ENCODE assay signal across 1 cellular context in the genomic region with DNA sequence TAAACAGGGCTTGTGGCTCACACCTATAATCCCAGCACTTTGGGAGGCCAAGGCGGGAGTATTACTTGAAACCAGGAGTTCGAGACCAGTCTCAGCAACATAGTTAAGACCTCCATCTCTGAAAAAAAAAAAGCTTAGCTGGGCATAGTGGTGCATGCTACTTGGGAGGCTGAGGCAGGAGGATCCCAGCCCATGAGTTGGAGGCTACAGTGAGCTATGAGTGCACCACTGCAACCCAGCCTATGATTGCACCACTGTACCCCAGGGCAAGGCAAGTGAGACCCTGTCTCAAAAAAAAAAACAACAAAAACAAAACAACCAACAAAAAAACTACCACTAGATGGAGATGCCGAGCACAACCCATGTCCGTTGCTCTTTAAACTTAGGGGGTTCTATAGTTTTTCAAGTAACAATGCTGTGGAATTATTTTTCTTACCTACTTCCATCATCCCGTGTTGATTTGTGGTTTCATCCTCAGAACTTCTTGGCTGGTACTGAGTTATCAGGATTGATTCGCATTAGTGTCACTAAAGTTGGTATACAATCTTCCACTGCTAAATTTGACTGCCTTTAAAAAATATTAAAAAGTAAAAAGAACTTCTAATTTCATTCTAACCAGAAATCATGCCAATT.
TF ChIP-seq lines count a peak whose summit lies in the region.

No MANE protein-coding gene starts in this region.

TF ChIP-seq in K562, 482 proteins besides CTCF, POLR2A, EP300 and RAD21 (continued from another document and continues in another):
- TF ChIP-seq, protein P1, sequence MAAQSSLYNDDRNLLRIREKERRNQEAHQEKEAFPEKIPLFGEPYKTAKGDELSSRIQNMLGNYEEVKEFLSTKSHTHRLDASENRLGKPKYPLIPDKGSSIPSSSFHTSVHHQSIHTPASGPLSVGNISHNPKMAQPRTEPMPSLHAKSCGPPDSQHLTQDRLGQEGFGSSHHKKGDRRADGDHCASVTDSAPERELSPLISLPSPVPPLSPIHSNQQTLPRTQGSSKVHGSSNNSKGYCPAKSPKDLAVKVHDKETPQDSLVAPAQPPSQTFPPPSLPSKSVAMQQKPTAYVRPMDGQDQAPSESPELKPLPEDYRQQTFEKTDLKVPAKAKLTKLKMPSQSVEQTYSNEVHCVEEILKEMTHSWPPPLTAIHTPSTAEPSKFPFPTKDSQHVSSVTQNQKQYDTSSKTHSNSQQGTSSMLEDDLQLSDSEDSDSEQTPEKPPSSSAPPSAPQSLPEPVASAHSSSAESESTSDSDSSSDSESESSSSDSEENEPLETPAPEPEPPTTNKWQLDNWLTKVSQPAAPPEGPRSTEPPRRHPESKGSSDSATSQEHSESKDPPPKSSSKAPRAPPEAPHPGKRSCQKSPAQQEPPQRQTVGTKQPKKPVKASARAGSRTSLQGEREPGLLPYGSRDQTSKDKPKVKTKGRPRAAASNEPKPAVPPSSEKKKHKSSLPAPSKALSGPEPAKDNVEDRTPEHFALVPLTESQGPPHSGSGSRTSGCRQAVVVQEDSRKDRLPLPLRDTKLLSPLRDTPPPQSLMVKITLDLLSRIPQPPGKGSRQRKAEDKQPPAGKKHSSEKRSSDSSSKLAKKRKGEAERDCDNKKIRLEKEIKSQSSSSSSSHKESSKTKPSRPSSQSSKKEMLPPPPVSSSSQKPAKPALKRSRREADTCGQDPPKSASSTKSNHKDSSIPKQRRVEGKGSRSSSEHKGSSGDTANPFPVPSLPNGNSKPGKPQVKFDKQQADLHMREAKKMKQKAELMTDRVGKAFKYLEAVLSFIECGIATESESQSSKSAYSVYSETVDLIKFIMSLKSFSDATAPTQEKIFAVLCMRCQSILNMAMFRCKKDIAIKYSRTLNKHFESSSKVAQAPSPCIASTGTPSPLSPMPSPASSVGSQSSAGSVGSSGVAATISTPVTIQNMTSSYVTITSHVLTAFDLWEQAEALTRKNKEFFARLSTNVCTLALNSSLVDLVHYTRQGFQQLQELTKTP (IDR thresholded peaks at IDR 0.05; ENCODE audit: low read depth in 1 of 2, partially characterized antibody in 2 of 2), result peak in 1 of 2 experiments; percentile 73
- TF ChIP-seq MTA1 (IDR thresholded peaks at IDR 0.05; ENCODE audit: borderline replicate concordance) (peak; percentile 68; the same call in 1 of the 2 replicates), GABPB1 (CRISPR knock-in tag; IDR thresholded peaks at IDR 0.05) (0 out of 2 replicates have a peak, but pooled peaks have one; percentile 26), ARNT (IDR thresholded peaks at IDR 0.05) (peak in 1 of 2 experiments; percentile 86; a peak in 2 of 4 replicates), NRF1 (conservative IDR thresholded peaks at IDR 0.05 in 1 of 2, IDR thresholded peaks at IDR 0.05 in 1 of 2) (no peak), HDGF (IDR thresholded peaks at IDR 0.05) (peak; percentile 43; the same call in 1 of the 2 replicates), CXXC5 (CRISPR knock-in tag; IDR thresholded peaks at IDR 0.05) (0 out of 2 replicates have a peak, but pooled peaks have one; percentile 6), RFX5 (IDR thresholded peaks at IDR 0.05; ENCODE audit: low read depth, low read length) (no peak), ZNF184 (CRISPR knock-in tag; IDR thresholded peaks at IDR 0.05) (no peak), ZBTB7A (IDR thresholded peaks at IDR 0.05; ENCODE audit: borderline replicate concordance, control insufficient read depth, low read depth, low read length) (peak; percentile 43; the same call in 1 of the 2 replicates), TEAD4 (IDR thresholded peaks at IDR 0.05; ENCODE audit: low read length) (peak; percentile 18; the same call in 1 of the 2 replicates), TEAD4 (CRISPR knock-in tag; IDR thresholded peaks at IDR 0.05; ENCODE audit: borderline replicate concordance) (no peak), SMC3 (conservative IDR thresholded peaks at IDR 0.05; ENCODE audit: insufficient read depth, low read depth, low read length) (peak; percentile 53; the same call in 1 of the 2 replicates), RBM14 (IDR thresholded peaks at IDR 0.05; ENCODE audit: borderline replicate concordance, insufficient read depth, low read depth, low read length) (no peak), EZH2 (IDR thresholded peaks at IDR 0.05; ENCODE audit: borderline replicate concordance, low read depth, low read length) (no peak)
- TF ChIP-seq, protein P2, sequence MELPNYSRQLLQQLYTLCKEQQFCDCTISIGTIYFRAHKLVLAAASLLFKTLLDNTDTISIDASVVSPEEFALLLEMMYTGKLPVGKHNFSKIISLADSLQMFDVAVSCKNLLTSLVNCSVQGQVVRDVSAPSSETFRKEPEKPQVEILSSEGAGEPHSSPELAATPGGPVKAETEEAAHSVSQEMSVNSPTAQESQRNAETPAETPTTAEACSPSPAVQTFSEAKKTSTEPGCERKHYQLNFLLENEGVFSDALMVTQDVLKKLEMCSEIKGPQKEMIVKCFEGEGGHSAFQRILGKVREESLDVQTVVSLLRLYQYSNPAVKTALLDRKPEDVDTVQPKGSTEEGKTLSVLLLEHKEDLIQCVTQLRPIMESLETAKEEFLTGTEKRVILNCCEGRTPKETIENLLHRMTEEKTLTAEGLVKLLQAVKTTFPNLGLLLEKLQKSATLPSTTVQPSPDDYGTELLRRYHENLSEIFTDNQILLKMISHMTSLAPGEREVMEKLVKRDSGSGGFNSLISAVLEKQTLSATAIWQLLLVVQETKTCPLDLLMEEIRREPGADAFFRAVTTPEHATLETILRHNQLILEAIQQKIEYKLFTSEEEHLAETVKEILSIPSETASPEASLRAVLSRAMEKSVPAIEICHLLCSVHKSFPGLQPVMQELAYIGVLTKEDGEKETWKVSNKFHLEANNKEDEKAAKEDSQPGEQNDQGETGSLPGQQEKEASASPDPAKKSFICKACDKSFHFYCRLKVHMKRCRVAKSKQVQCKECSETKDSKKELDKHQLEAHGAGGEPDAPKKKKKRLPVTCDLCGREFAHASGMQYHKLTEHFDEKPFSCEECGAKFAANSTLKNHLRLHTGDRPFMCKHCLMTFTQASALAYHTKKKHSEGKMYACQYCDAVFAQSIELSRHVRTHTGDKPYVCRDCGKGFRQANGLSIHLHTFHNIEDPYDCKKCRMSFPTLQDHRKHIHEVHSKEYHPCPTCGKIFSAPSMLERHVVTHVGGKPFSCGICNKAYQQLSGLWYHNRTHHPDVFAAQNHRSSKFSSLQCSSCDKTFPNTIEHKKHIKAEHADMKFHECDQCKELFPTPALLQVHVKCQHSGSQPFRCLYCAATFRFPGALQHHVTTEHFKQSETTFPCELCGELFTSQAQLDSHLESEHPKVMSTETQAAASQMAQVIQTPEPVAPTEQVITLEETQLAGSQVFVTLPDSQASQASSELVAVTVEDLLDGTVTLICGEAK (IDR thresholded peaks at IDR 0.05), result 0 out of 2 replicates have a peak, but pooled peaks have one; percentile 16
- TF ChIP-seq, protein P2 (CRISPR knock-in tag; IDR thresholded peaks at IDR 0.05), result no peak
- TF ChIP-seq, protein P3, sequence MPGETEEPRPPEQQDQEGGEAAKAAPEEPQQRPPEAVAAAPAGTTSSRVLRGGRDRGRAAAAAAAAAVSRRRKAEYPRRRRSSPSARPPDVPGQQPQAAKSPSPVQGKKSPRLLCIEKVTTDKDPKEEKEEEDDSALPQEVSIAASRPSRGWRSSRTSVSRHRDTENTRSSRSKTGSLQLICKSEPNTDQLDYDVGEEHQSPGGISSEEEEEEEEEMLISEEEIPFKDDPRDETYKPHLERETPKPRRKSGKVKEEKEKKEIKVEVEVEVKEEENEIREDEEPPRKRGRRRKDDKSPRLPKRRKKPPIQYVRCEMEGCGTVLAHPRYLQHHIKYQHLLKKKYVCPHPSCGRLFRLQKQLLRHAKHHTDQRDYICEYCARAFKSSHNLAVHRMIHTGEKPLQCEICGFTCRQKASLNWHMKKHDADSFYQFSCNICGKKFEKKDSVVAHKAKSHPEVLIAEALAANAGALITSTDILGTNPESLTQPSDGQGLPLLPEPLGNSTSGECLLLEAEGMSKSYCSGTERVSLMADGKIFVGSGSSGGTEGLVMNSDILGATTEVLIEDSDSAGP (CRISPR knock-in tag; IDR thresholded peaks at IDR 0.05), result no peak
- TF ChIP-seq, protein P4, sequence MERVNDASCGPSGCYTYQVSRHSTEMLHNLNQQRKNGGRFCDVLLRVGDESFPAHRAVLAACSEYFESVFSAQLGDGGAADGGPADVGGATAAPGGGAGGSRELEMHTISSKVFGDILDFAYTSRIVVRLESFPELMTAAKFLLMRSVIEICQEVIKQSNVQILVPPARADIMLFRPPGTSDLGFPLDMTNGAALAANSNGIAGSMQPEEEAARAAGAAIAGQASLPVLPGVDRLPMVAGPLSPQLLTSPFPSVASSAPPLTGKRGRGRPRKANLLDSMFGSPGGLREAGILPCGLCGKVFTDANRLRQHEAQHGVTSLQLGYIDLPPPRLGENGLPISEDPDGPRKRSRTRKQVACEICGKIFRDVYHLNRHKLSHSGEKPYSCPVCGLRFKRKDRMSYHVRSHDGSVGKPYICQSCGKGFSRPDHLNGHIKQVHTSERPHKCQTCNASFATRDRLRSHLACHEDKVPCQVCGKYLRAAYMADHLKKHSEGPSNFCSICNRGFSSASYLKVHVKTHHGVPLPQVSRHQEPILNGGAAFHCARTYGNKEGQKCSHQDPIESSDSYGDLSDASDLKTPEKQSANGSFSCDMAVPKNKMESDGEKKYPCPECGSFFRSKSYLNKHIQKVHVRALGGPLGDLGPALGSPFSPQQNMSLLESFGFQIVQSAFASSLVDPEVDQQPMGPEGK (CRISPR knock-in tag; IDR thresholded peaks at IDR 0.05; ENCODE audit: borderline replicate concordance), result 0 out of 2 replicates have a peak, but pooled peaks have one; percentile 24
- TF ChIP-seq, protein P5, sequence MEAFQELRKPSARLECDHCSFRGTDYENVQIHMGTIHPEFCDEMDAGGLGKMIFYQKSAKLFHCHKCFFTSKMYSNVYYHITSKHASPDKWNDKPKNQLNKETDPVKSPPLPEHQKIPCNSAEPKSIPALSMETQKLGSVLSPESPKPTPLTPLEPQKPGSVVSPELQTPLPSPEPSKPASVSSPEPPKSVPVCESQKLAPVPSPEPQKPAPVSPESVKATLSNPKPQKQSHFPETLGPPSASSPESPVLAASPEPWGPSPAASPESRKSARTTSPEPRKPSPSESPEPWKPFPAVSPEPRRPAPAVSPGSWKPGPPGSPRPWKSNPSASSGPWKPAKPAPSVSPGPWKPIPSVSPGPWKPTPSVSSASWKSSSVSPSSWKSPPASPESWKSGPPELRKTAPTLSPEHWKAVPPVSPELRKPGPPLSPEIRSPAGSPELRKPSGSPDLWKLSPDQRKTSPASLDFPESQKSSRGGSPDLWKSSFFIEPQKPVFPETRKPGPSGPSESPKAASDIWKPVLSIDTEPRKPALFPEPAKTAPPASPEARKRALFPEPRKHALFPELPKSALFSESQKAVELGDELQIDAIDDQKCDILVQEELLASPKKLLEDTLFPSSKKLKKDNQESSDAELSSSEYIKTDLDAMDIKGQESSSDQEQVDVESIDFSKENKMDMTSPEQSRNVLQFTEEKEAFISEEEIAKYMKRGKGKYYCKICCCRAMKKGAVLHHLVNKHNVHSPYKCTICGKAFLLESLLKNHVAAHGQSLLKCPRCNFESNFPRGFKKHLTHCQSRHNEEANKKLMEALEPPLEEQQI (IDR thresholded peaks at IDR 0.05), result peak; percentile 47; the same call in 1 of the 2 replicates
- TF ChIP-seq, protein P6, sequence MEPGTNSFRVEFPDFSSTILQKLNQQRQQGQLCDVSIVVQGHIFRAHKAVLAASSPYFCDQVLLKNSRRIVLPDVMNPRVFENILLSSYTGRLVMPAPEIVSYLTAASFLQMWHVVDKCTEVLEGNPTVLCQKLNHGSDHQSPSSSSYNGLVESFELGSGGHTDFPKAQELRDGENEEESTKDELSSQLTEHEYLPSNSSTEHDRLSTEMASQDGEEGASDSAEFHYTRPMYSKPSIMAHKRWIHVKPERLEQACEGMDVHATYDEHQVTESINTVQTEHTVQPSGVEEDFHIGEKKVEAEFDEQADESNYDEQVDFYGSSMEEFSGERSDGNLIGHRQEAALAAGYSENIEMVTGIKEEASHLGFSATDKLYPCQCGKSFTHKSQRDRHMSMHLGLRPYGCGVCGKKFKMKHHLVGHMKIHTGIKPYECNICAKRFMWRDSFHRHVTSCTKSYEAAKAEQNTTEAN (CRISPR knock-in tag; IDR thresholded peaks at IDR 0.05), result no peak
- TF ChIP-seq, protein P7, sequence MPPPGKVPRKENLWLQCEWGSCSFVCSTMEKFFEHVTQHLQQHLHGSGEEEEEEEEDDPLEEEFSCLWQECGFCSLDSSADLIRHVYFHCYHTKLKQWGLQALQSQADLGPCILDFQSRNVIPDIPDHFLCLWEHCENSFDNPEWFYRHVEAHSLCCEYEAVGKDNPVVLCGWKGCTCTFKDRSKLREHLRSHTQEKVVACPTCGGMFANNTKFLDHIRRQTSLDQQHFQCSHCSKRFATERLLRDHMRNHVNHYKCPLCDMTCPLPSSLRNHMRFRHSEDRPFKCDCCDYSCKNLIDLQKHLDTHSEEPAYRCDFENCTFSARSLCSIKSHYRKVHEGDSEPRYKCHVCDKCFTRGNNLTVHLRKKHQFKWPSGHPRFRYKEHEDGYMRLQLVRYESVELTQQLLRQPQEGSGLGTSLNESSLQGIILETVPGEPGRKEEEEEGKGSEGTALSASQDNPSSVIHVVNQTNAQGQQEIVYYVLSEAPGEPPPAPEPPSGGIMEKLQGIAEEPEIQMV (tag; conservative IDR thresholded peaks at IDR 0.05; ENCODE audit: low read depth), result no peak
